In the genomic region with DNA sequence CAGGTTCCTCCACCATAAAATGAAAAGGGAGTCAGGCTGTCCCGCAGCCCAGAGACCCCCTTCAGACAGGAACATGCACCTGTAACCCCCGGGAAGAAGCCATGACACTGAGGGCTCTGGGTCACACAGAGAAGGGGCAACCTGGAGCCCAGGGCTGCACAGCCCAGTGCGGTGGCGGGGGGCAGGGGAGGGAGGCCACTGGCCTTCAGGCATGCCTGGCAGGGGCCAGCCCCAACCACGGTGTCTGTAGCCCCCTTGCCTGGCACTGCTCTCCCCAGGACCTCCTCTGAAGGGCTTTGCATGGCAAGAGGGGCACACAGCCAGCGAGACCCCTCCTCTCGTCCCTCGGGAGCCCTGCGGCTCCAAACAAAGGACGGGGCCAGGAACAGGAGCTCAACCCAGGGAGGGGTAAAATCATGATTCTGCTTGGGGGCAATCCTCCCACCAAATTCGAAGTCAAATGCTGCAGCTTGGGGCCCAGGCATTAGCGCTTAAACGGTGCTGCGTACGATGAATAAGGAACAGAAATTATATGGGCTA, we compare ENCODE assay signal across 31 cellular contexts.
"Had no signal": no experiment of that assay in that cellular context is flagged by ENCODE, and none has a peak within 500 bp of the region (broad histone marks: within the 10 kb centered on the region; RNA-seq: fewer than 3 reads in every experiment).

No MANE protein-coding gene starts in this region.

- H3K27ac ChIP-seq: esophagus squamous epithelium, gastroesophageal sphincter, heart right ventricle had no signal

- FAIRE-seq: astrocyte, colon had no signal

- H3K4me3 Mint-ChIP-seq: activated CD4-positive, alpha-beta memory T cell treated with anti-CD3 and anti-CD28 coated beads for 36 hours; activated CD4-positive, alpha-beta T cell treated with anti-CD3 and anti-CD28 coated beads for 36 hours; activated CD4-positive, alpha-beta T cell treated with anti-CD3 and anti-CD28 coated beads, Interleukin-2, amount 10 ng/mL, durations not matched to agents 24 days and 14 days; activated CD8-positive, alpha-beta memory T cell treated with anti-CD3 and anti-CD28 coated beads, Interleukin-2, amount 10 ng/mL, durations not matched to agents 7 days and 5 days; activated CD8-positive, alpha-beta T cell treated with anti-CD3 and anti-CD28 coated beads, Interleukin-2, amount 10 ng/mL, durations not matched to agents 7 days and 5 days; activated naive CD8-positive, alpha-beta T cell; activated T-cell treated with anti-CD3 and anti-CD28 coated beads, Interleukin-2, amount 50 U/mL, for 4 hours; activated T-helper 17 cell treated with anti-CD3 and anti-CD28 coated beads, Interleukin-2, amount 50 U/mL, for 72 hours; effector memory CD8-positive, alpha-beta T cell had no signal

- H3K9me3 Mint-ChIP-seq: activated CD4-positive, alpha-beta memory T cell treated with anti-CD3 and anti-CD28 coated beads for 36 hours; activated CD4-positive, alpha-beta T cell treated with anti-CD3 and anti-CD28 coated beads, Interleukin-2, amount 10 ng/mL, durations not matched to agents 24 days and 14 days; activated T-cell treated with anti-CD3 and anti-CD28 coated beads, Interleukin-2, amount 50 U/mL, for 4 hours; activated T-helper 17 cell treated with anti-CD3 and anti-CD28 coated beads, Interleukin-2, amount 50 U/mL, for 72 hours; effector memory CD8-positive, alpha-beta T cell had no signal

- H3K4me1 ChIP-seq: gastroesophageal sphincter had no signal

- H3K36me3 Mint-ChIP-seq: activated CD4-positive, alpha-beta memory T cell treated with anti-CD3 and anti-CD28 coated beads for 36 hours; activated CD8-positive, alpha-beta memory T cell treated with anti-CD3 and anti-CD28 coated beads, Interleukin-2, amount 10 ng/mL, durations not matched to agents 7 days and 5 days; activated naive CD8-positive, alpha-beta T cell had no signal

- H3K27ac Mint-ChIP-seq: activated CD4-positive, alpha-beta memory T cell treated with anti-CD3 and anti-CD28 coated beads for 36 hours; activated CD4-positive, alpha-beta T cell treated with anti-CD3 and anti-CD28 coated beads for 36 hours; activated CD4-positive, alpha-beta T cell treated with anti-CD3 and anti-CD28 coated beads, Interleukin-2, amount 10 ng/mL, durations not matched to agents 24 days and 14 days; activated CD8-positive, alpha-beta memory T cell treated with anti-CD3 and anti-CD28 coated beads, Interleukin-2, amount 10 ng/mL, durations not matched to agents 7 days and 5 days; activated CD8-positive, alpha-beta T cell treated with anti-CD3 and anti-CD28 coated beads, Interleukin-2, amount 10 ng/mL, durations not matched to agents 7 days and 5 days; activated naive CD8-positive, alpha-beta T cell; activated T-helper 17 cell treated with anti-CD3 and anti-CD28 coated beads, Interleukin-2, amount 50 U/mL, for 72 hours had no signal

- DNase-seq: activated CD4-positive, alpha-beta memory T cell treated with anti-CD3 and anti-CD28 coated beads for 36 hours; activated CD4-positive, alpha-beta T cell treated with anti-CD3 and anti-CD28 coated beads for 36 hours; activated CD4-positive, alpha-beta T cell treated with anti-CD3 and anti-CD28 coated beads, Interleukin-2, amount 10 ng/mL, durations not matched to agents 24 days and 14 days; activated CD4-positive, CD25-positive, alpha-beta regulatory T cell; activated CD4-positive, CD25-positive, alpha-beta regulatory T cell treated with anti-CD3 and anti-CD28 coated beads, Interleukin-2, amount 50 U/mL, for 72 hours; activated CD8-positive, alpha-beta memory T cell treated with anti-CD3 and anti-CD28 coated beads, Interleukin-2, amount 10 ng/mL, durations not matched to agents 7 days and 5 days; activated CD8-positive, alpha-beta memory T cell treated with anti-CD3 and anti-CD28 coated beads, Interleukin-2, amount 50 U/mL, for 48 hours; activated CD8-positive, alpha-beta T cell treated with anti-CD3 and anti-CD28 coated beads, Interleukin-2, amount 10 ng/mL, durations not matched to agents 7 days and 5 days; activated effector memory CD4-positive, alpha-beta T cell treated with Interleukin-2 at 50 U/mL for 16 hours; activated gamma-delta T cell treated with Interleukin-2 at 50 U/mL for 16 hours; activated naive CD4-positive, alpha-beta T cell treated with anti-CD3 and anti-CD28 coated beads, Interleukin-2, amount 50 U/mL, for 16 hours; activated naive CD4-positive, alpha-beta T cell treated with Interleukin-2 at 50 U/mL for 16 hours; activated T-cell treated with anti-CD3 and anti-CD28 coated beads for 4 hours; activated T-cell treated with anti-CD3 and anti-CD28 coated beads, Interleukin-2, amount 50 U/mL, for 4 hours; amniotic stem cell; anterior cingulate cortex; caudate nucleus; cortex of kidney; dermis blood vessel endothelial cell; effector CD4-positive, alpha-beta T cell; effector memory CD8-positive, alpha-beta T cell; erythroblast; esophagus squamous epithelium; foreskin melanocyte; T-helper 2 cell had no signal

- H3K4me1 Mint-ChIP-seq: activated CD4-positive, alpha-beta T cell treated with anti-CD3 and anti-CD28 coated beads for 36 hours; activated CD4-positive, alpha-beta T cell treated with anti-CD3 and anti-CD28 coated beads, Interleukin-2, amount 10 ng/mL, durations not matched to agents 24 days and 14 days; activated CD8-positive, alpha-beta memory T cell treated with anti-CD3 and anti-CD28 coated beads, Interleukin-2, amount 10 ng/mL, durations not matched to agents 7 days and 5 days had no signal

- H3K4me3 ChIP-seq: esophagus squamous epithelium, gastroesophageal sphincter, heart right ventricle had no signal

- ATAC-seq: activated CD4-positive, alpha-beta T cell treated with anti-CD3 and anti-CD28 coated beads for 36 hours; activated CD8-positive, alpha-beta memory T cell treated with anti-CD3 and anti-CD28 coated beads, Interleukin-2, amount 10 ng/mL, durations not matched to agents 7 days and 5 days; activated CD8-positive, alpha-beta T cell treated with anti-CD3 and anti-CD28 coated beads, Interleukin-2, amount 10 ng/mL, durations not matched to agents 7 days and 5 days; activated T-cell treated with anti-CD3 and anti-CD28 coated beads, Interleukin-2, amount 50 U/mL, for 4 hours; activated T-helper 17 cell treated with anti-CD3 and anti-CD28 coated beads, Interleukin-2, amount 50 U/mL, for 72 hours; effector memory CD8-positive, alpha-beta T cell; gastroesophageal sphincter; heart right ventricle had no signal

- H3K9me3 ChIP-seq: esophagus squamous epithelium, gastroesophageal sphincter, heart right ventricle had no signal

- H3K27me3 Mint-ChIP-seq: activated CD4-positive, alpha-beta memory T cell treated with anti-CD3 and anti-CD28 coated beads for 36 hours; activated CD4-positive, alpha-beta T cell treated with anti-CD3 and anti-CD28 coated beads for 36 hours; activated CD4-positive, alpha-beta T cell treated with anti-CD3 and anti-CD28 coated beads, Interleukin-2, amount 10 ng/mL, durations not matched to agents 24 days and 14 days; activated CD8-positive, alpha-beta memory T cell treated with anti-CD3 and anti-CD28 coated beads, Interleukin-2, amount 10 ng/mL, durations not matched to agents 7 days and 5 days; activated naive CD8-positive, alpha-beta T cell; activated T-helper 17 cell treated with anti-CD3 and anti-CD28 coated beads, Interleukin-2, amount 50 U/mL, for 72 hours; effector memory CD8-positive, alpha-beta T cell had no signal

- H3K27me3 ChIP-seq: esophagus squamous epithelium, gastroesophageal sphincter, heart right ventricle had no signal
